In genomic region chr6:27318973-27319372, GRCh38 we compare ENCODE assay signal across 33 cellular contexts. TPM values are rescaled to one million over a fixed set of nuclear protein-coding genes. Genes with fewer than 3 reads are reported as not detected.
"Had no signal": no experiment of that assay in that cellular context is flagged by ENCODE, and none has a peak within 500 bp of the region (broad histone marks: within the 10 kb centered on the region; RNA-seq: fewer than 3 reads in every experiment).

No MANE protein-coding gene starts in this region.

- H3K36me3 ChIP-seq: brain microvascular endothelial cell, cardiac muscle cell, SJCRH30, WERI-Rb-1 had no signal

- H3K4me3 ChIP-seq: cardiac muscle cell, SJCRH30, SK-N-MC had no signal

- ATAC-seq: activated CD8-positive, alpha-beta memory T cell treated with anti-CD3 and anti-CD28 coated beads, Interleukin-2, amount 10 ng/mL, durations not matched to agents 7 days and 5 days; Panc1 had no signal

- H3K4me3 Mint-ChIP-seq: activated CD4-positive, alpha-beta memory T cell treated with anti-CD3 and anti-CD28 coated beads, Interleukin-2, amount 10 ng/mL, durations not matched to agents 7 days and 5 days; activated CD8-positive, alpha-beta memory T cell treated with anti-CD3 and anti-CD28 coated beads, Interleukin-2, amount 10 ng/mL, durations not matched to agents 7 days and 5 days; activated naive CD4-positive, alpha-beta T cell treated with anti-CD3 and anti-CD28 coated beads, Interleukin-2, amount 10 ng/mL, durations not matched to agents 7 days and 5 days; activated naive CD8-positive, alpha-beta T cell; central memory CD8-positive, alpha-beta T cell had no signal

- DNase-seq: activated CD4-positive, alpha-beta memory T cell treated with anti-CD3 and anti-CD28 coated beads, Interleukin-2, amount 10 ng/mL, durations not matched to agents 7 days and 5 days; activated CD4-positive, alpha-beta T cell treated with anti-CD3 and anti-CD28 coated beads for 1 hour; activated CD4-positive, alpha-beta T cell treated with anti-CD3 and anti-CD28 coated beads for 48 hours; activated CD4-positive, CD25-positive, alpha-beta regulatory T cell; activated CD8-positive, alpha-beta memory T cell treated with anti-CD3 and anti-CD28 coated beads for 24 hours; activated CD8-positive, alpha-beta memory T cell treated with anti-CD3 and anti-CD28 coated beads, Interleukin-2, amount 10 ng/mL, durations not matched to agents 7 days and 5 days; activated CD8-positive, alpha-beta memory T cell treated with anti-CD3 and anti-CD28 coated beads, Interleukin-2, amount 50 U/mL, for 48 hours; activated effector memory CD4-positive, alpha-beta T cell treated with Interleukin-2 at 50 U/mL for 16 hours; activated naive CD4-positive, alpha-beta T cell treated with anti-CD3 and anti-CD28 coated beads, Interleukin-2, amount 10 ng/mL, durations not matched to agents 7 days and 5 days; activated T-cell treated with anti-CD3 and anti-CD28 coated beads, Interleukin-2, amount 50 U/mL, for 48 hours; amniotic stem cell; aorta; brain microvascular endothelial cell; NCI-H1105; NCI-H1417 treated with DMSO at 0.1 percent for 48 hours; NCI-H187 treated with DMSO at 0.1 percent for 48 hours; NCI-H2081; NCI-H345; NCI-H524 treated with DMSO at 0.1 percent for 48 hours; SHP77; SJCRH30; T1000; WERI-Rb-1 had no signal

- H3K4me1 ChIP-seq: SJCRH30 had no signal

- H3K27me3 ChIP-seq: brain microvascular endothelial cell, SJCRH30 had no signal

- H3K27ac Mint-ChIP-seq: activated CD4-positive, alpha-beta memory T cell treated with anti-CD3 and anti-CD28 coated beads, Interleukin-2, amount 10 ng/mL, durations not matched to agents 7 days and 5 days; activated CD8-positive, alpha-beta memory T cell treated with anti-CD3 and anti-CD28 coated beads, Interleukin-2, amount 10 ng/mL, durations not matched to agents 7 days and 5 days; activated naive CD4-positive, alpha-beta T cell treated with anti-CD3 and anti-CD28 coated beads, Interleukin-2, amount 10 ng/mL, durations not matched to agents 7 days and 5 days; activated naive CD8-positive, alpha-beta T cell had no signal

- H3K27ac ChIP-seq: brain microvascular endothelial cell, cardiac muscle cell, SJCRH30, SK-N-MC, WERI-Rb-1 had no signal

- H3K9me3 ChIP-seq: SJCRH30 had no signal

- H3K4me1 Mint-ChIP-seq: activated CD4-positive, alpha-beta memory T cell treated with anti-CD3 and anti-CD28 coated beads, Interleukin-2, amount 10 ng/mL, durations not matched to agents 7 days and 5 days; activated CD8-positive, alpha-beta memory T cell treated with anti-CD3 and anti-CD28 coated beads, Interleukin-2, amount 10 ng/mL, durations not matched to agents 7 days and 5 days; activated naive CD4-positive, alpha-beta T cell treated with anti-CD3 and anti-CD28 coated beads, Interleukin-2, amount 10 ng/mL, durations not matched to agents 7 days and 5 days; central memory CD8-positive, alpha-beta T cell had no signal

- H3K36me3 Mint-ChIP-seq: activated CD8-positive, alpha-beta memory T cell treated with anti-CD3 and anti-CD28 coated beads, Interleukin-2, amount 10 ng/mL, durations not matched to agents 7 days and 5 days; activated naive CD4-positive, alpha-beta T cell treated with anti-CD3 and anti-CD28 coated beads, Interleukin-2, amount 10 ng/mL, durations not matched to agents 7 days and 5 days; activated naive CD8-positive, alpha-beta T cell had no signal

- H3K9me3 Mint-ChIP-seq: activated CD4-positive, alpha-beta memory T cell treated with anti-CD3 and anti-CD28 coated beads, Interleukin-2, amount 10 ng/mL, durations not matched to agents 7 days and 5 days; activated naive CD4-positive, alpha-beta T cell treated with anti-CD3 and anti-CD28 coated beads, Interleukin-2, amount 10 ng/mL, durations not matched to agents 7 days and 5 days; central memory CD8-positive, alpha-beta T cell had no signal

RNA-seq across cellular contexts. Expression of gene POM121L2, which starts 6.9 kb away (rescaled TPM):
- total RNA-seq: activated CD4-positive, alpha-beta memory T cell treated with anti-CD3 and anti-CD28 coated beads, Interleukin-2, amount 10 ng/mL, durations not matched to agents 7 days and 5 days; activated CD8-positive, alpha-beta memory T cell treated with anti-CD3 and anti-CD28 coated beads, Interleukin-2, amount 10 ng/mL, durations not matched to agents 7 days and 5 days; aorta; chondrocyte; LHCN-M2; NCI-H460; SJCRH30; T-helper 1 cell treated with Interleukin-12 subunit alpha and Interleukin-12 subunit beta and Interleukin-4 antibody, amounts not matched to agents 30 ng/mL and 1 ng/mL, for 36 hours; T-helper 2 cell treated with Interferon-gamma antibody and Interleukin-4, amounts not matched to agents 100 ng/mL and 5 ng/mL, for 36 hours had no signal
- polyA plus RNA-seq: aorta, cardiac muscle cell had no signal
